In the genomic region with DNA sequence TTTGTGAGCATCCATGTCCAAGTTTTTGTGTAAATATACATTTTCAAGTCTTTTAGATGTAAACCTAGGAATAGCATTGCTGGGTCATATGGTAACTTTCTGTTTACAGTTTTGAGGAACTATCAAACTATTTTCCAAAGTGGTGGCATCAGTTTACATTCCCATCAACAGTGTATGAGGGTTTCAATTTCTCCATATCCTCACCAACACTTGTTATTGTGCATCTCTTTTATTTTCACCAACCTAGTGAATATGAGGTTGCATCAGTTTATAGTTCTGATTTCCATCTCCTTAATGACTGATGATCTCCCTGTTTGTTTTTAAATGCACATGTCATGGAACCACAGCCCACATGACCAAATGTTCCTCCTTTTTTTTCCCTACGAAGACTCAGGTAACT, we compare ENCODE assay signal across 29 cellular contexts.
"Had no signal": no experiment of that assay in that cellular context is flagged by ENCODE, and none has a peak within 500 bp of the region (broad histone marks: within the 10 kb centered on the region; RNA-seq: fewer than 3 reads in every experiment).

No MANE protein-coding gene starts in this region.

- H3K4me3 ChIP-seq: colonic mucosa, coronary artery, dorsolateral prefrontal cortex, esophagus muscularis mucosa, esophagus squamous epithelium, gastrocnemius medialis, gastroesophageal sphincter, heart left ventricle, heart right ventricle had no signal

- H3K9me3 ChIP-seq: colonic mucosa, esophagus muscularis mucosa, esophagus squamous epithelium, gastrocnemius medialis, gastroesophageal sphincter had no signal

- H3K4me3 Mint-ChIP-seq: dendritic cell treated with granulocyte-macrophage colony-stimulating factor and Interleukin-4, amounts not matched to agents 40 ng/mL and 50 ng/mL, for 4 days; effector memory CD8-positive, alpha-beta T cell; endodermal cell had no signal

- ATAC-seq: effector memory CD8-positive, alpha-beta T cell; esophagus mucosa; foreskin keratinocyte; gastrocnemius medialis; gastroesophageal sphincter; heart left ventricle; heart right ventricle had no signal

- FAIRE-seq: colon, endometrium, endothelial cell of umbilical vein, frontal cortex had no signal

- H3K27ac Mint-ChIP-seq: dendritic cell treated with granulocyte-macrophage colony-stimulating factor and Interleukin-4, amounts not matched to agents 40 ng/mL and 50 ng/mL, for 4 days; effector memory CD8-positive, alpha-beta T cell; endodermal cell had no signal

- H3K27ac ChIP-seq: colonic mucosa, coronary artery, dorsolateral prefrontal cortex, epithelial cell of prostate, esophagus muscularis mucosa, esophagus squamous epithelium, foreskin keratinocyte, gastrocnemius medialis, gastroesophageal sphincter, heart left ventricle, heart right ventricle had no signal

- H3K4me1 ChIP-seq: colonic mucosa, esophagus squamous epithelium, gastroesophageal sphincter had no signal

- DNase-seq: colonic mucosa; cortex of kidney; dermis blood vessel endothelial cell; dorsolateral prefrontal cortex; effector CD4-positive, alpha-beta T cell; effector CD8-positive, alpha-beta T cell; effector memory CD4-positive, alpha-beta T cell; effector memory CD8-positive, alpha-beta T cell; endodermal cell; erythroblast; esophagus squamous epithelium; foreskin fibroblast; foreskin keratinocyte; foreskin melanocyte; gastrocnemius medialis; glutamatergic neuron; head of caudate nucleus; heart left ventricle; heart right ventricle had no signal

- H3K9me3 Mint-ChIP-seq: dendritic cell treated with granulocyte-macrophage colony-stimulating factor and Interleukin-4, amounts not matched to agents 40 ng/mL and 50 ng/mL, for 4 days had no signal

- H3K27me3 ChIP-seq: colonic mucosa, dorsolateral prefrontal cortex, esophagus muscularis mucosa, esophagus squamous epithelium, foreskin keratinocyte, gastrocnemius medialis, gastroesophageal sphincter, heart left ventricle, heart right ventricle had no signal

- H3K36me3 ChIP-seq: colonic mucosa, gastroesophageal sphincter had no signal
